10 cellular contexts compared by ENCODE assay signal in the genomic region with DNA sequence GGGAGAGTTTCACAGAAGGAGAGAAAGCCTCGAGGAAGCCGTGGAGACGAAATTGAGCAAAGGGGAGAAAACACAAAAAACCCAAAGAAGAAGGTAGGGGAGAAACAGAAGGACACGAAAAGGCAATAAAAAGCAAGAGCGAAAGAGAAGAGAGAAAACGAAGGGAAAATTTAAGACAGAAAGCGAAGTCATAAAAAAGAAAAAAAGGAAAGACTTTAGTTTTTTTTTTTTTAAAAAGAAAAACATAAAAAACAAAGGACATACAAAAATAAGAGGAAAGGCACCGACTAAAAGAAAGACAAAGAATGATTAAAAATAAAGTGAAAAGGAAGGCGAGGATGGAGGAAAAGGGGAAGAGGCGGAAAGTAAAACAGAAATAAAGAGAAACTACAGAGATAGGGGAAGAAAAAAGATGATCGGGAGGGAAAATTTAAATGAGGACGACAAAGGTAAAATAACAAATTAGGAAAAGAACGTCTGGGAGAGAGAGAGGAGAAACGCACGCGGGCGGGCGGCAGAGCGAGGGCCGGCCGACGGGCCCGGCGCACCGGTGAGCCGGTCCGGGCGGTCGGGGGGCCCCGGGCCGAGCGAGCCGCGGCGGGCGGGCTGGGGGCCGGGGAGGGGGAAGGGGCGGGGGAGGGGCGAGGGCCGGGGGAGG. TPM values are rescaled to one million over a fixed set of nuclear protein-coding genes. Genes with fewer than 3 reads are reported as not detected.
DNase-seq lines count a peak whose midpoint lies in the region; ATAC-seq, FAIRE-seq and TF ChIP-seq lines count a peak whose summit lies in the region.
"Had no signal": no experiment of that assay in that cellular context is flagged by ENCODE, and none has a peak within 500 bp of the region (broad histone marks: within the 10 kb centered on the region; RNA-seq: fewer than 3 reads in every experiment).

No MANE protein-coding gene starts in this region.

- no peak overlapping the region for H3T11ph ChIP-seq in H9 (ENCODE audit: low read length)

- peaks cover 11 to 33% (median 23%) of the 10 kb centered on the region in 10 experiments; a peak in 19 of 20 replicates for H3K4me1 ChIP-seq in BLaER1 treated with 17β-estradiol and CSF1 and Interleukin-3, amounts not matched to agents 10 nM and 100 nM
- no peaks in the 10 kb centered on the region; the same call in 1 of the 2 replicates for H3K4me1 ChIP-seq in H9 (ENCODE audit: insufficient read depth, low read length)
- peaks cover 3% of the 10 kb centered on the region for H3K4me1 ChIP-seq in adipocyte (ENCODE audit: control insufficient read depth, insufficient read depth, low read length)

- peak overlapping the region in 8 of 11 experiments; percentile 10 to 69 (median 43); a peak in 8 of 22 replicates for H3K4me2 ChIP-seq in BLaER1 treated with 17β-estradiol and CSF1 and Interleukin-3, amounts not matched to agents 10 nM and 100 nM
- no peak overlapping the region for H3K4me2 ChIP-seq in H9 (ENCODE audit: insufficient read depth, insufficient read length, low read length)

- FAIRE-seq in frontal cortex (lab: Jason Lieb, UNC) = no peak

- intact Hi-C loops in natural killer cell (cut with micrococcal nuclease) = no loop called here

- H3K18ac ChIP-seq in H9 (ENCODE audit: insufficient read length, low read depth, low read length) = no peak overlapping the region

- H3K4ac ChIP-seq in H9 (ENCODE audit: low read depth, low read length) = no peak overlapping the region

- H3K4me1 Mint-ChIP-seq in H9 (peaks cover 26 to 54% of the 10 kb centered on the region in 2 experiments), natural killer cell (peaks cover 12 to 25% of the 10 kb centered on the region in 2 donors)

- H3K27me3 Mint-ChIP-seq in H9 (ENCODE audit: low read depth) = peaks cover 90% of the 10 kb centered on the region
- H3K27me3 Mint-ChIP-seq in natural killer cell (ENCODE audit: low read depth in 2 of 2) = peaks cover 45 to 53% of the 10 kb centered on the region in 2 donors

- H4K20me1 ChIP-seq in BLaER1 treated with 17β-estradiol and CSF1 and Interleukin-3, amounts not matched to agents 10 nM and 100 nM = peaks cover 0 to 95% (median 77%) of the 10 kb centered on the region in 11 experiments; a peak in 17 of 22 replicates
- H4K20me1 ChIP-seq in H9 (ENCODE audit: control insufficient read depth, insufficient read depth, insufficient read length) = peaks cover 3% of the 10 kb centered on the region

- WGBS in H9 (ENCODE audit: extremely low coverage, insufficient read length, low lambda C conversion rate) = no CpG with 5 or more reads among the region's 40 CpGs

- H2BK12ac ChIP-seq in H9 (ENCODE audit: insufficient read length, low read depth, low read length) = no peak overlapping the region

- H3K9me3 Mint-ChIP-seq in H9 = peaks cover 8 to 13% of the 10 kb centered on the region in 2 experiments; a peak in 4 of 5 replicates
- no peaks in the 10 kb centered on the region for H3K9me3 Mint-ChIP-seq in natural killer cell

- no peaks in the 10 kb centered on the region for H3K9me3 ChIP-seq in BLaER1 treated with 17β-estradiol and CSF1 and Interleukin-3, amounts not matched to agents 10 nM and 100 nM (replicated peaks in 1 of 11)
- H3K9me3 ChIP-seq in H9 (ENCODE audit: control insufficient read depth, low read depth, low read length) (no peaks in the 10 kb centered on the region), adipocyte (ENCODE audit: control insufficient read depth, low read length) (no peaks in the 10 kb centered on the region)
- H3K9me3 ChIP-seq: gastroesophageal sphincter had no signal

- no peaks in the 10 kb centered on the region for H3K23me2 ChIP-seq in H9 (ENCODE audit: insufficient read length, low read depth, low read length, poor library complexity, severe bottlenecking)

- no peak overlapping the region for H2BK15ac ChIP-seq in H9 (ENCODE audit: low read depth, low read length)

- no peak overlapping the region for H4K8ac ChIP-seq in H9 (replicated peaks; ENCODE audit: insufficient read length, low read depth, low read length)

- H3K27ac ChIP-seq in BLaER1 treated with 17β-estradiol and CSF1 and Interleukin-3, amounts not matched to agents 10 nM and 100 nM = no peak overlapping the region
- H3K27ac ChIP-seq in H9 (ENCODE audit: insufficient read length, low read depth, low read length) = no peak overlapping the region
- H3K27ac ChIP-seq: gastroesophageal sphincter had no signal

- H2BK5ac ChIP-seq in H9 (ENCODE audit: insufficient read length, low read length) = no peak overlapping the region

- no peak overlapping the region for H2AFZ ChIP-seq in H9 (ENCODE audit: low read length)

- H3K27ac Mint-ChIP-seq in H9 (peak overlapping the region in 1 of 3 experiments; percentile 22; a peak in 1 of 7 replicates), natural killer cell (no peak overlapping the region)

- no peak overlapping the region for H4K91ac ChIP-seq in H9 (ENCODE audit: insufficient read length, low read depth, low read length)

- no peaks in the 10 kb centered on the region for H3K79me1 ChIP-seq in H9 (ENCODE audit: insufficient read depth, low read depth, low read length, poor library complexity, severe bottlenecking)

- no peaks in the 10 kb centered on the region for H3K36me3 ChIP-seq in BLaER1 treated with 17β-estradiol and CSF1 and Interleukin-3, amounts not matched to agents 10 nM and 100 nM
- H3K36me3 ChIP-seq in adipocyte (ENCODE audit: control insufficient read depth, insufficient read depth, low read length, severe bottlenecking) = no peaks in the 10 kb centered on the region
- H3K36me3 ChIP-seq: gastroesophageal sphincter had no signal

- H2BK120ac ChIP-seq in H9 (ENCODE audit: low read depth, low read length, poor library complexity, severe bottlenecking) = no peak overlapping the region

- no peak overlapping the region for H3K9ac ChIP-seq in BLaER1 treated with 17β-estradiol and CSF1 and Interleukin-3, amounts not matched to agents 10 nM and 100 nM
- H3K9ac ChIP-seq in H9 (ENCODE audit: extremely low read depth, insufficient read length, low read length) = no peak overlapping the region
- H3K9ac ChIP-seq in adipocyte (ENCODE audit: low read length) = no peak overlapping the region

- H2BK20ac ChIP-seq in H9 (ENCODE audit: low read depth, low read length, poor library complexity, severe bottlenecking) = no peak overlapping the region

- no peak overlapping the region; a peak in 1 of 20 replicates for H3K4me3 ChIP-seq in BLaER1 treated with 17β-estradiol and CSF1 and Interleukin-3, amounts not matched to agents 10 nM and 100 nM
- peak overlapping the region; percentile 32 for H3K4me3 ChIP-seq in adipocyte (ENCODE audit: low read length)

- H3K56ac ChIP-seq in H9 (ENCODE audit: insufficient read length, low read depth, low read length) = no peak overlapping the region

- peaks cover 99 to 100% (median 100%) of the 10 kb centered on the region in 11 experiments for H3K27me3 ChIP-seq in BLaER1 treated with 17β-estradiol and CSF1 and Interleukin-3, amounts not matched to agents 10 nM and 100 nM
- H3K27me3 ChIP-seq in H9 (ENCODE audit: insufficient read depth, low read length) (peaks cover 87% of the 10 kb centered on the region), adipocyte (replicated peaks; ENCODE audit: control insufficient read depth, insufficient read depth, low read length) (peaks cover 34% of the 10 kb centered on the region)

- H3K4me3 Mint-ChIP-seq in H9 (peak overlapping the region; percentile 57 to 74), natural killer cell (peak overlapping the region; percentile 88)

- H3K23ac ChIP-seq in H9 (ENCODE audit: insufficient read length, low read depth, low read length) = no peak overlapping the region

- no peaks in the 10 kb centered on the region for H3K79me2 ChIP-seq in H9 (ENCODE audit: insufficient read depth, low read length)

- H3K36me3 Mint-ChIP-seq in H9 (ENCODE audit: insufficient read depth in 1 of 3, low read depth in 3 of 3) = peaks cover 0 to 3% (median 0%) of the 10 kb centered on the region in 3 experiments; a peak in 2 of 7 replicates
- no peaks in the 10 kb centered on the region for H3K36me3 Mint-ChIP-seq in natural killer cell

- no peak for ATAC-seq in natural killer cell
- no peak for ATAC-seq in esophagus mucosa
- no peak for ATAC-seq in HG03139 (IDR thresholded peaks at IDR 0.05; ENCODE audit: unreplicated experiment)
- ATAC-seq: gastroesophageal sphincter had no signal

- no peak for TF ChIP-seq CTCF in H9 (conservative IDR thresholded peaks at IDR 0.05)
- no peak for TF ChIP-seq CTCF in natural killer cell (IDR thresholded peaks at IDR 0.05)

- H3K14ac ChIP-seq in H9 (ENCODE audit: insufficient read depth, low read length) = no peak overlapping the region

- H2AK5ac ChIP-seq in H9 (ENCODE audit: insufficient read length, low read length) = no peak overlapping the region

- DNase-seq in H9 (no peak), adipocyte (ENCODE audit: low read depth) (peak; percentile 47), natural killer cell (no peak), frontal cortex (ENCODE audit: low spot score in 2 of 2) (no peak), NCI-H1436 (lab: John Stamatoyannopoulos, UW) (no peak)
- DNase-seq: NCI-H2029 had no signal

- H4K5ac ChIP-seq in H9 (ENCODE audit: insufficient read length, low read depth, low read length) = no peak overlapping the region

RNA-seq across cellular contexts. Expression of gene TBX1, which starts 0.5 kb away (rescaled TPM):
- 2.2 and 2.5 TPM in 2 replicates for total RNA-seq in H9 (2021)
- 1 to 10 TPM; 2.0 to 4.6 (median 3.2) TPM for total RNA-seq in natural killer cell
- total RNA-seq in frontal cortex = not detected
- total RNA-seq in esophagus mucosa = 1.1 TPM

RNA-seq across cellular contexts. Expression of gene GP1BB, which starts 36.8 kb away (rescaled TPM):
- total RNA-seq in H9 (2021) (2.4 and 3.4 TPM in 2 replicates), natural killer cell (1 to 10 TPM in 2 of 3 donors, under 1 TPM in 1; 0.39 to 7.8 (median 4.2) TPM), frontal cortex (24.1 TPM), esophagus mucosa (2.0 TPM)

RNA-seq across cellular contexts. Expression of gene SEPTIN5, which starts 45.8 kb away (rescaled TPM):
- 17.7 and 17.8 TPM in 2 replicates for total RNA-seq in H9 (2021)
- 1 to 10 TPM in 2 of 3 donors, under 1 TPM in 1; 0.52 to 4.5 (median 1.9) TPM for total RNA-seq in natural killer cell
- 132 TPM for total RNA-seq in frontal cortex
- total RNA-seq in esophagus mucosa = 31.3 TPM
